Comparison of ENCODE assay signal across 1 cellular context in the genomic region with DNA sequence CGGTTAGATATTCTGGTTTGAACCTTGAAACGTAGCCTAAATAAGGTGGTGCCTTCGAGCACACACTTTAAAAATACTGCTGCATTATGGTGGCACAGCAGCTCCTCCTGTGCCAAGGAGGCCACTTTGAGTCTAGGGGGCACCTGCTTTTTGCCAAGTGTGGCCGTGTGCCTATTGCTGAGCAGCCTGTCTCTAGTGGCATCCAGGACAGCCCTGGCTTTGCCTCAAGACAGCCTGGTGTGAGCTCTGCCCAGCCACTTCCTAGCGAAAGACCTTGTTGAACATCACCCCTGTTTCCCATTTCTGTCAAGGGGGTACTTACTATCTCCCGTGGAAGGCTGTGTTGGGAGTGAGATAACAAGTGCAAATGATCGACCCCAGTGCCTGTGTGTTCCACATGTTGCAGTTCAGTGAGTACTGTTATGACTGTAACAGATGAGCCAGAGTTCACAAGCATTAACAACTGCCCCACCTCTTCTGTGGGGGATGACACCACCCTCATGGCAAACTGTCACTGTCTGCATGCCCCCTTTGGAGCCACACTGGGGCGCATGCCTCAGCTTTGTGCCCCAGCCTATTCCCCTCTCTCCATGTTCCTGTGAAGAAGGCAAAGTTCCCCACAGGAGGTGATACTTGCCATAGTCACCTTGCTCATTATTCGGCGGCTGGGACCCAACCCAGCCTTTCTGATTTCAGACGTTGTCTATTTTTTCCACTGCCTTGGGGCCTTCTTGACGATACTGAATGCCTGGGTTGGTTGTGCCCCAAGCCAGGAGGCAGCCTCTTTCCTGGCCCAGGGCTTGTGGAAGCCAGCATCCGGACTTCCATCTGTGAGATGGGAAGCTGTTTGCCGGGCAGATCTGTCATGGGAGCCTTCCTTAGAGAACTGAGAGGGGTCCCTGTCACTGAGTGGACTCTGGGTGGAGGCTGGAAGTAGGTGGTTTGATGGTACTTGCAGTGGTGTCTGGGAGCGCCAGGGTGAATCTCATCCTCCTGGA.
TF ChIP-seq lines count a peak whose summit lies in the region.

No MANE protein-coding gene starts in this region.

TF ChIP-seq in HepG2, 621 proteins besides CTCF, POLR2A, EP300 and RAD21:
- TF ChIP-seq, protein P1, sequence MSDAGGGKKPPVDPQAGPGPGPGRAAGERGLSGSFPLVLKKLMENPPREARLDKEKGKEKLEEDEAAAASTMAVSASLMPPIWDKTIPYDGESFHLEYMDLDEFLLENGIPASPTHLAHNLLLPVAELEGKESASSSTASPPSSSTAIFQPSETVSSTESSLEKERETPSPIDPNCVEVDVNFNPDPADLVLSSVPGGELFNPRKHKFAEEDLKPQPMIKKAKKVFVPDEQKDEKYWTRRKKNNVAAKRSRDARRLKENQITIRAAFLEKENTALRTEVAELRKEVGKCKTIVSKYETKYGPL (CRISPR knock-in tag; IDR thresholded peaks at IDR 0.05), result no peak
- peak; percentile 29; the same call in 1 of the 2 replicates for TF ChIP-seq ZNF891 (CRISPR knock-in tag; IDR thresholded peaks at IDR 0.05)
